In the genomic region with DNA sequence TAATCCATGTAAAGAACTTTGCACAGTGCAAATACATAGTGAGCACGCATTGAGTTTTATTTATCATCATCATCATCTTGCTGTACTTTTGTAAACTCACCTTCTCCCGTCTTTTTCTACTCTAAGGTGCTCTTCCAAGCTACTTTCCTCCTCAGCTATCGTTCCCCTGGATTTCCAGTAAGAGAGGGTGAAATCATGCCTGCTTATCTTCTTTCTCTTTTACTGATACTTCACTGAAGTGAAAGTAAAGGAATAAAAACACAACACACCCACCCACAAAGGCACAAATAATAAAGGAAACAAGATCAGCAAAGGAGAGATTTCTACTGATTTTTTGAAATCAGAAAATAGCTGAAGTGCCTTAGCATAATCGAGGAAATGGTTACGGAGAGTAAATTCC, we compare ENCODE assay signal across 14 cellular contexts.
DNase-seq lines count a peak whose midpoint lies in the region; ATAC-seq and TF ChIP-seq lines count a peak whose summit lies in the region.
"Had no signal": no experiment of that assay in that cellular context is flagged by ENCODE, and none has a peak within 500 bp of the region (broad histone marks: within the 10 kb centered on the region; RNA-seq: fewer than 3 reads in every experiment).

No MANE protein-coding gene starts in this region.

- ATAC-seq in Right ventricle myocardium superior (ENCODE audit: poor library complexity) (no peak), HG03280 (IDR thresholded peaks at IDR 0.05; ENCODE audit: unreplicated experiment) (no peak)
- ATAC-seq: HCT116 had no signal

- H3K36me3 ChIP-seq in left ventricle myocardium inferior (no peaks in the 10 kb centered on the region), muscle layer of colon (ENCODE audit: insufficient read depth, low read length) (no peaks in the 10 kb centered on the region), vagina (no peaks in the 10 kb centered on the region)
- H3K36me3 ChIP-seq: BLaER1 treated with 17β-estradiol and CSF1 and Interleukin-3, amounts not matched to agents 10 nM and 100 nM had no signal

- intact Hi-C loops in left ventricle myocardium inferior (cut with micrococcal nuclease) = no loop called here
- intact Hi-C loops in Right ventricle myocardium superior (cut with DNase I) = no loop called here
- intact Hi-C loops in vagina (cut with DNase I) = no loop called here

- TF ChIP-seq POLR2A in vagina (IDR thresholded peaks at IDR 0.05) = no peak

- no peak for TF ChIP-seq CTCF in left ventricle myocardium inferior (IDR thresholded peaks at IDR 0.05; ENCODE audit: borderline replicate concordance)
- no peak for TF ChIP-seq CTCF in coronary artery (IDR thresholded peaks at IDR 0.05)
- no peak for TF ChIP-seq CTCF in vagina (IDR thresholded peaks at IDR 0.05)

- H3K9me3 ChIP-seq in left ventricle myocardium inferior (replicated peaks) (no peaks in the 10 kb centered on the region), muscle layer of colon (ENCODE audit: low read length) (no peaks in the 10 kb centered on the region), vagina (no peaks in the 10 kb centered on the region)
- H3K9me3 ChIP-seq: BLaER1 treated with 17β-estradiol and CSF1 and Interleukin-3, amounts not matched to agents 10 nM and 100 nM had no signal

- H3K4me1 ChIP-seq in left ventricle myocardium inferior (peaks cover 28% of the 10 kb centered on the region), muscle layer of colon (ENCODE audit: insufficient read depth, low read length) (peaks cover 41% of the 10 kb centered on the region), vagina (peaks cover 14% of the 10 kb centered on the region)
- H3K4me1 ChIP-seq: BLaER1 treated with 17β-estradiol and CSF1 and Interleukin-3, amounts not matched to agents 10 nM and 100 nM had no signal

- no peak for DNase-seq in left ventricle myocardium inferior
- DNase-seq in Right ventricle myocardium superior = no peak
- no peak for DNase-seq in coronary artery (ENCODE audit: low spot score)
- DNase-seq in vagina (ENCODE audit: extremely low spot score in 2 of 2) = no peak
- no peak for DNase-seq in 8988T
- DNase-seq in NCI-H1417 (lab: John Stamatoyannopoulos, UW) = no peak
- DNase-seq: activated naive CD4-positive, alpha-beta T cell treated with anti-CD3 and anti-CD28 coated beads, Interleukin-2, amount 50 U/mL, for 16 hours; EL; islet precursor cell; PC-9 had no signal

- H3K27me3 ChIP-seq in left ventricle myocardium inferior (ENCODE audit: low read depth) = no peaks in the 10 kb centered on the region
- no peaks in the 10 kb centered on the region for H3K27me3 ChIP-seq in muscle layer of colon (ENCODE audit: control insufficient read depth in 1 of 2, insufficient read depth in 2 of 2, low read length in 2 of 2)
- no peaks in the 10 kb centered on the region for H3K27me3 ChIP-seq in vagina
- H3K27me3 ChIP-seq: BLaER1 treated with 17β-estradiol and CSF1 and Interleukin-3, amounts not matched to agents 10 nM and 100 nM had no signal

- no peak overlapping the region for H3K9ac ChIP-seq in muscle layer of colon (ENCODE audit: low read length)
- H3K9ac ChIP-seq: BLaER1 treated with 17β-estradiol and CSF1 and Interleukin-3, amounts not matched to agents 10 nM and 100 nM had no signal

- H3K4me3 ChIP-seq in left ventricle myocardium inferior = peak overlapping the region; percentile 43
- H3K4me3 ChIP-seq in coronary artery = peak overlapping the region; percentile 47
- H3K4me3 ChIP-seq in muscle layer of colon (ENCODE audit: low read depth in 1 of 2, low read length in 2 of 2) = peak overlapping the region in 1 of 2 donors; percentile 16
- H3K4me3 ChIP-seq in vagina = peak overlapping the region; percentile 15 to 29
- H3K4me3 ChIP-seq: BLaER1 treated with 17β-estradiol and CSF1 and Interleukin-3, amounts not matched to agents 10 nM and 100 nM; PC-9 had no signal

- H3K27ac ChIP-seq in left ventricle myocardium inferior (replicated peaks) (peak overlapping the region; percentile 4), coronary artery (no peak overlapping the region), muscle layer of colon (ENCODE audit: low read depth, low read length) (peak overlapping the region; percentile 41), vagina (peak overlapping the region; percentile 30)
- H3K27ac ChIP-seq: BLaER1 treated with 17β-estradiol and CSF1 and Interleukin-3, amounts not matched to agents 10 nM and 100 nM; PC-9 had no signal

Comparison
In these comparisons a context has a peak if more than half of its experiments do, and no peak if none do; other contexts are left out.
1. H3K27ac ChIP-seq: peak in left ventricle myocardium inferior (single experiment), muscle layer of colon (single experiment) and vagina (single experiment); none in coronary artery (0 of 2).